8 cellular contexts compared by ENCODE assay signal in the genomic region with DNA sequence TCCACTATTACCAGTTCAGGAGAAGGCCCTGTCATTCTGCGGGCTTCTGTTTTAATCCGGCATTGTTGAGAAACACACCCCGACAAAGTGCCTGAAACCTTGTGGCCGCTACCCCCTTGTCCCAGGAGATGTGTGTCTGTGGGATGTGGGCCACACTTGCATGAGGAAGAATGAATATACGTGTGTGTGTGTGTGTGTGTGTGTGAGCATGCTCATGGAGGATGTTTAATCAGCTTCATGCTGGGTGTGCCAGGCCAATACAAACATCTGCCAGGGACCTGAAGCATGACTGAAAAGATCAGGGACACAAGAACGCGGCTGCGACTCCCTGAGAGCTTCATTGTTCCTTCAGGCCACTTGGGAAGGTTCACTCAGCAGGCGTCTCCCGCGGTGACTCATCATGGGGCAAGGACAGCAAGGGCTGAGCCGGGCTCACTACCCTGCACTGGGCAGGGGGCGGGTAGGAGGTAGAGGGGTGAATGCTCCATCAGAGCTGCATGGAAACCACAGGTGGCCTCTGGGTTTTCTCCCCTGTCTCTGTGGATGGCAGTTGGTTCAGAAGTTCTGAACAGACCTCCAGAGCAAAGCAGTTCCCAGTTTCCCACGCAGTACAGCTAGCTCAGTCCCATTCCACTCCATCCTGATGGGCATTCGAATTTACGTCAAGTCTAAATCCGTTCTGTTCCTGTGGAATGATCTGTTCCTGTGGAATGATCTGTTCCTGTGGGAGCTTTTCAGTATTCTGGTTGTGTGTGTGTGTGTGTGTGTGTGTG. TPM values are rescaled to one million over a fixed set of nuclear protein-coding genes. Genes with fewer than 3 reads are reported as not detected.
DNase-seq lines count a peak whose midpoint lies in the region; ATAC-seq lines count a peak whose summit lies in the region.

No MANE protein-coding gene starts in this region.

- intact Hi-C loops in activated CD4-positive, alpha-beta T cell treated with anti-CD3 and anti-CD28 coated beads for 36 hours (cut with DNase I, micrococcal nuclease): no loop called here

- H3K4me3 ChIP-seq in skin epidermis: no peak overlapping the region

- H3K27me3 Mint-ChIP-seq in activated CD4-positive, alpha-beta T cell treated with anti-CD3 and anti-CD28 coated beads for 36 hours: no peaks in the 10 kb centered on the region

- H3K9me3 Mint-ChIP-seq in activated CD4-positive, alpha-beta T cell treated with anti-CD3 and anti-CD28 coated beads for 36 hours (ENCODE audit: low read depth): no peaks in the 10 kb centered on the region

- peaks cover 80% of the 10 kb centered on the region for H3K4me1 Mint-ChIP-seq in activated CD4-positive, alpha-beta T cell treated with anti-CD3 and anti-CD28 coated beads for 36 hours

- peak overlapping the region; percentile 91 for H3K27ac Mint-ChIP-seq in activated CD4-positive, alpha-beta T cell treated with anti-CD3 and anti-CD28 coated beads for 36 hours

- H3K4me3 Mint-ChIP-seq in activated CD4-positive, alpha-beta T cell treated with anti-CD3 and anti-CD28 coated beads for 36 hours: peak overlapping the region; percentile 65

- POLR2A ChIA-PET in activated CD4-positive, alpha-beta T cell treated with anti-CD3 and anti-CD28 coated beads for 36 hours (lab: Charles Lee): interaction anchor here (2.4 to 25.9 kb wide), 5 partner anchors 10 to 70 kb away, joined by 32 to 1637 read pairs (median 55); a partner anchor contains a TSS

- H3K36me3 Mint-ChIP-seq in activated CD4-positive, alpha-beta T cell treated with anti-CD3 and anti-CD28 coated beads for 36 hours (ENCODE audit: low read depth): peaks cover 2% of the 10 kb centered on the region

- ATAC-seq in activated CD4-positive, alpha-beta T cell treated with anti-CD3 and anti-CD28 coated beads for 36 hours: no peak
- no peak for ATAC-seq in HG03457 (IDR thresholded peaks at IDR 0.05; ENCODE audit: unreplicated experiment)
- no peak for ATAC-seq in HG03442 (IDR thresholded peaks at IDR 0.05; ENCODE audit: unreplicated experiment)

- CTCF ChIA-PET in activated CD4-positive, alpha-beta T cell treated with anti-CD3 and anti-CD28 coated beads for 36 hours (lab: Charles Lee): interaction anchor here (0.6 to 8.4 kb wide), 4 partner anchors 14 to 75 kb away, joined by 3 to 72 read pairs (median 12); no protein-coding TSS in a partner anchor

- H3K27ac ChIP-seq in skin epidermis: peak overlapping the region; percentile 28 to 100 (median 97)

- peak; percentile 50 for DNase-seq in activated CD4-positive, alpha-beta T cell treated with anti-CD3 and anti-CD28 coated beads for 36 hours
- DNase-seq in activated CD4-positive, alpha-beta T cell treated with anti-CD3 and anti-CD28 coated beads for 48 hours: no peak
- DNase-seq in NCI-H2171 (lab: John Stamatoyannopoulos, UW) (peak; percentile 62), astrocyte of the hippocampus (ENCODE audit: low read depth, low spot score) (peak; percentile 93), iris pigment epithelial cell (ENCODE audit: low read depth) (peak; percentile 89)

RNA-seq across cellular contexts. Expression of a gene that starts 7.0 kb away (rescaled TPM):
- total RNA-seq in activated CD4-positive, alpha-beta T cell treated with anti-CD3 and anti-CD28 coated beads for 36 hours: 1,000 to 10,000 TPM; 7,016 to 9,748 TPM

RNA-seq across cellular contexts. Expression of a gene that starts 33.1 kb away (rescaled TPM):
- total RNA-seq in activated CD4-positive, alpha-beta T cell treated with anti-CD3 and anti-CD28 coated beads for 36 hours: 10 to 100 TPM; 66.5 to 78.8 TPM
